ENCODE assay signal across 26 cellular contexts in the genomic region with DNA sequence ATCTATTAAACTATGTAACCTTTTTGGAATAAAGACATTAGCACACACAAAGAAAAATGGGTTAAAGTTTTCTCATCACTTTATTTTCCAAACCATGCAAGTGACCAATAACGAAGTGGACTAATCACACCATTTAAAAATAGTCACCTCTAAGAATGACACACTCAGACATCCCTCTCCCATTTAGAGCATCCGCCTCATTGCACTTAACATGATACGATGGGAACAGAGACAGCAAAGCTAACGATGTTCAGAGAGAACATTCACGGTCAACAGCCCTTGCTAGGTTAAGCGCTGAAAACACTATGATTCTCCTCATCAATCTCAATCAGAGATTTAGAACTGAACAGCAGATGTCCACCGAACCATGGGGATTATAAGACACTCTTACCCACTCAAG. TPM values are rescaled to one million over a fixed set of nuclear protein-coding genes. Genes with fewer than 3 reads are reported as not detected.
A peak's percentile ranks its signal among the peaks of the same experiment; 100 is the strongest.
DNase-seq lines count a peak whose midpoint lies in the region; ATAC-seq and TF ChIP-seq lines count a peak whose summit lies in the region.
"Had no signal": no experiment of that assay in that cellular context is flagged by ENCODE, and none has a peak within 500 bp of the region (broad histone marks: within the 10 kb centered on the region; RNA-seq: fewer than 3 reads in every experiment).

No MANE protein-coding gene starts in this region.

- no peaks in the 10 kb centered on the region for H3K9me3 Mint-ChIP-seq in stimulated activated memory B cell treated with anti-CD40 and anti-IgM and Interleukin-4, amounts not matched to agents 10 μg/mL and 1 μg/mL and 100 μg/mL, for 72 hours
- H3K9me3 Mint-ChIP-seq: activated B cell treated with CpG ODN at 0.5 μM for 24 hours, GM23338, immature natural killer cell had no signal

- H3K27ac ChIP-seq in SK-N-SH (ENCODE audit: low read depth in 2 of 2, low read length in 1 of 2): peak overlapping the region in 1 of 2 experiments; percentile 61; a peak in 2 of 4 replicates
- H3K27ac ChIP-seq in Karpas-422 (ENCODE audit: low read length): no peak overlapping the region
- H3K27ac ChIP-seq: A549, left ventricle myocardium inferior had no signal

- H4K20me1 ChIP-seq in SK-N-SH (ENCODE audit: insufficient read depth) (peaks cover 20% of the 10 kb centered on the region; the same call in 1 of the 2 replicates), Karpas-422 (ENCODE audit: insufficient read depth, low read depth, low read length) (peaks cover 51% of the 10 kb centered on the region)

- H3F3A ChIP-seq in SK-N-SH (replicated peaks; ENCODE audit: insufficient read depth): peaks cover 10% of the 10 kb centered on the region

- no peaks in the 10 kb centered on the region for H3K27me3 Mint-ChIP-seq in stimulated activated memory B cell treated with anti-CD40 and anti-IgM and Interleukin-4, amounts not matched to agents 10 μg/mL and 1 μg/mL and 100 μg/mL, for 72 hours
- H3K27me3 Mint-ChIP-seq: activated B cell treated with CpG ODN at 0.5 μM for 24 hours; activated CD8-positive, alpha-beta memory T cell treated with anti-CD3 and anti-CD28 coated beads, Interleukin-2, amount 10 ng/mL, durations not matched to agents 7 days and 5 days had no signal

- H3K36me3 Mint-ChIP-seq in stimulated activated memory B cell treated with anti-CD40 and anti-IgM and Interleukin-4, amounts not matched to agents 10 μg/mL and 1 μg/mL and 100 μg/mL, for 72 hours: peaks cover 48% of the 10 kb centered on the region

- H3K9ac ChIP-seq in SK-N-SH (no peak overlapping the region), Karpas-422 (ENCODE audit: low read length) (no peak overlapping the region)

- H3K9me3 ChIP-seq in SK-N-SH: no peaks in the 10 kb centered on the region
- no peaks in the 10 kb centered on the region for H3K9me3 ChIP-seq in Karpas-422 (ENCODE audit: low read length)
- H3K9me3 ChIP-seq: A549, Caco-2, left ventricle myocardium inferior had no signal

- no peak overlapping the region for H3K4me3 Mint-ChIP-seq in stimulated activated memory B cell treated with anti-CD40 and anti-IgM and Interleukin-4, amounts not matched to agents 10 μg/mL and 1 μg/mL and 100 μg/mL, for 72 hours
- H3K4me3 Mint-ChIP-seq: activated CD8-positive, alpha-beta memory T cell treated with anti-CD3 and anti-CD28 coated beads, Interleukin-2, amount 10 ng/mL, durations not matched to agents 7 days and 5 days; GM23338; immature natural killer cell had no signal

- WGBS in SK-N-SH (ENCODE audit: low lambda C conversion rate): 93% methylated on average over 7 of the region's 7 CpGs

- H3K4me2 ChIP-seq in SK-N-SH (0 out of 2 replicates have a peak overlapping the region, but pooled peaks have one; percentile 62), Karpas-422 (ENCODE audit: low read depth, low read length, poor library complexity, severe bottlenecking) (peak overlapping the region; percentile 66)
- H3K4me2 ChIP-seq: A549, GM23338 had no signal

- CTCF ChIA-PET in SK-N-SH (lab: Yijun Ruan, JAX): interaction anchor here (1.3 to 12.9 kb wide), 3 partner anchors 20 to 262 kb away, joined by 3 to 143 read pairs (median 23); no protein-coding TSS in a partner anchor

- H3K27me3 ChIP-seq in SK-N-SH (ENCODE audit: insufficient read depth) (no peaks in the 10 kb centered on the region), Karpas-422 (ENCODE audit: low read length) (no peaks in the 10 kb centered on the region)

- peaks cover 84% of the 10 kb centered on the region for H3K4me1 Mint-ChIP-seq in stimulated activated memory B cell treated with anti-CD40 and anti-IgM and Interleukin-4, amounts not matched to agents 10 μg/mL and 1 μg/mL and 100 μg/mL, for 72 hours

- TF ChIP-seq RAD21 in SK-N-SH (IDR thresholded peaks at IDR 0.05; ENCODE audit: low read length): no peak

- H3K4me3 ChIP-seq in SK-N-SH (ENCODE audit: low read depth in 2 of 2, low read length in 1 of 2): no peak overlapping the region
- no peak overlapping the region for H3K4me3 ChIP-seq in Karpas-422 (ENCODE audit: low read length)
- H3K4me3 ChIP-seq: A549, GM23338, left ventricle myocardium inferior had no signal

- DNase-seq in SK-N-SH: no peak
- no peak for DNase-seq in Karpas-422
- DNase-seq in cerebellar cortex (ENCODE audit: low spot score): peak; percentile 42
- DNase-seq in T-helper 9 cell: no peak
- DNase-seq: activated B cell treated with CpG ODN at 0.5 μM for 24 hours; activated CD8-positive, alpha-beta memory T cell treated with anti-CD3 and anti-CD28 coated beads, Interleukin-2, amount 10 ng/mL, durations not matched to agents 7 days and 5 days; activated naive CD4-positive, alpha-beta T cell; activated T-cell treated with anti-CD3 and anti-CD28 coated beads, Interleukin-2, amount 50 U/mL, for 48 hours; amniotic stem cell; Caco-2; DMS79; hypothalamus; immature natural killer cell; left ventricle myocardium inferior; NCI-H1048; NCI-H187; NCI-H774; PC-3; stimulated activated CD4-positive, alpha-beta T cell treated with anti-CD3 and anti-CD28 coated beads, Interleukin-2, amount 100 ng/mL, for 24 hours; trophoblast cell had no signal

- no peak for TF ChIP-seq EP300 in SK-N-SH (IDR thresholded peaks at IDR 0.05; ENCODE audit: borderline replicate concordance in 1 of 2, low read depth in 1 of 2, low read length in 1 of 2)

- POLR2A ChIA-PET in SK-N-SH (lab: Yijun Ruan, JAX): no interaction called here

- peaks cover 9 to 28% of the 10 kb centered on the region in 2 experiments for H3K36me3 ChIP-seq in SK-N-SH (replicated peaks in 1 of 2; ENCODE audit: control insufficient read depth in 1 of 2, insufficient read depth in 2 of 2, low read length in 1 of 2)
- H3K36me3 ChIP-seq in Karpas-422 (ENCODE audit: insufficient read depth, low read length): peaks cover 24% of the 10 kb centered on the region

- H3K27ac Mint-ChIP-seq in stimulated activated memory B cell treated with anti-CD40 and anti-IgM and Interleukin-4, amounts not matched to agents 10 μg/mL and 1 μg/mL and 100 μg/mL, for 72 hours: peak overlapping the region; percentile 12
- H3K27ac Mint-ChIP-seq: activated CD8-positive, alpha-beta memory T cell treated with anti-CD3 and anti-CD28 coated beads, Interleukin-2, amount 10 ng/mL, durations not matched to agents 7 days and 5 days; GM23338 had no signal

- H3K4me1 ChIP-seq in SK-N-SH (ENCODE audit: control insufficient read depth in 1 of 2, insufficient read depth in 2 of 2, low read depth in 1 of 2, low read length in 1 of 2) (peaks cover 20 to 22% of the 10 kb centered on the region in 2 experiments), Karpas-422 (ENCODE audit: low read length) (peaks cover 89% of the 10 kb centered on the region)
- H3K4me1 ChIP-seq: Caco-2 had no signal

- H3K9me2 ChIP-seq in SK-N-SH (no peaks in the 10 kb centered on the region), Karpas-422 (replicated peaks; ENCODE audit: insufficient read depth, low read length) (no peaks in the 10 kb centered on the region)

- H3K79me2 ChIP-seq in SK-N-SH (ENCODE audit: insufficient read depth) (peaks cover 57% of the 10 kb centered on the region), Karpas-422 (ENCODE audit: low read length) (peaks cover 26% of the 10 kb centered on the region; the same call in 1 of the 2 replicates)

- ATAC-seq in SK-N-SH treated with all-trans-retinoic acid at 6 μM for 48 hours: no peak
- no peak for ATAC-seq in stimulated activated memory B cell treated with anti-CD40 and anti-IgM and Interleukin-4, amounts not matched to agents 10 μg/mL and 1 μg/mL and 100 μg/mL, for 72 hours
- no peak for ATAC-seq in GM19351 (IDR thresholded peaks at IDR 0.05; ENCODE audit: unreplicated experiment)
- no peak for ATAC-seq in esophagus mucosa
- ATAC-seq: A549; activated CD8-positive, alpha-beta memory T cell treated with anti-CD3 and anti-CD28 coated beads, Interleukin-2, amount 10 ng/mL, durations not matched to agents 7 days and 5 days; GM23338 had no signal

- TF ChIP-seq CTCF in SK-N-SH (IDR thresholded peaks at IDR 0.05): no peak

- H2AFZ ChIP-seq in SK-N-SH (ENCODE audit: low read depth): no peak overlapping the region
- H2AFZ ChIP-seq in Karpas-422 (ENCODE audit: low read length): no peak overlapping the region
- H2AFZ ChIP-seq: GM23338 had no signal

TF ChIP-seq in SK-N-SH, 30 proteins besides CTCF, POLR2A, EP300 and RAD21 (continues in another document):
- TF ChIP-seq, protein P1, sequence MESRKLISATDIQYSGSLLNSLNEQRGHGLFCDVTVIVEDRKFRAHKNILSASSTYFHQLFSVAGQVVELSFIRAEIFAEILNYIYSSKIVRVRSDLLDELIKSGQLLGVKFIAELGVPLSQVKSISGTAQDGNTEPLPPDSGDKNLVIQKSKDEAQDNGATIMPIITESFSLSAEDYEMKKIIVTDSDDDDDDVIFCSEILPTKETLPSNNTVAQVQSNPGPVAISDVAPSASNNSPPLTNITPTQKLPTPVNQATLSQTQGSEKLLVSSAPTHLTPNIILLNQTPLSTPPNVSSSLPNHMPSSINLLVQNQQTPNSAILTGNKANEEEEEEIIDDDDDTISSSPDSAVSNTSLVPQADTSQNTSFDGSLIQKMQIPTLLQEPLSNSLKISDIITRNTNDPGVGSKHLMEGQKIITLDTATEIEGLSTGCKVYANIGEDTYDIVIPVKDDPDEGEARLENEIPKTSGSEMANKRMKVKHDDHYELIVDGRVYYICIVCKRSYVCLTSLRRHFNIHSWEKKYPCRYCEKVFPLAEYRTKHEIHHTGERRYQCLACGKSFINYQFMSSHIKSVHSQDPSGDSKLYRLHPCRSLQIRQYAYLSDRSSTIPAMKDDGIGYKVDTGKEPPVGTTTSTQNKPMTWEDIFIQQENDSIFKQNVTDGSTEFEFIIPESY (IDR thresholded peaks at IDR 0.05; ENCODE audit: borderline replicate concordance, low read depth): no peak

TF ChIP-seq in SK-N-SH treated with all-trans-retinoic acid at 6 μM for 48 hours, 23 proteins besides CTCF, POLR2A, EP300 and RAD21 (continues in another document):
- TF ChIP-seq, protein P2, sequence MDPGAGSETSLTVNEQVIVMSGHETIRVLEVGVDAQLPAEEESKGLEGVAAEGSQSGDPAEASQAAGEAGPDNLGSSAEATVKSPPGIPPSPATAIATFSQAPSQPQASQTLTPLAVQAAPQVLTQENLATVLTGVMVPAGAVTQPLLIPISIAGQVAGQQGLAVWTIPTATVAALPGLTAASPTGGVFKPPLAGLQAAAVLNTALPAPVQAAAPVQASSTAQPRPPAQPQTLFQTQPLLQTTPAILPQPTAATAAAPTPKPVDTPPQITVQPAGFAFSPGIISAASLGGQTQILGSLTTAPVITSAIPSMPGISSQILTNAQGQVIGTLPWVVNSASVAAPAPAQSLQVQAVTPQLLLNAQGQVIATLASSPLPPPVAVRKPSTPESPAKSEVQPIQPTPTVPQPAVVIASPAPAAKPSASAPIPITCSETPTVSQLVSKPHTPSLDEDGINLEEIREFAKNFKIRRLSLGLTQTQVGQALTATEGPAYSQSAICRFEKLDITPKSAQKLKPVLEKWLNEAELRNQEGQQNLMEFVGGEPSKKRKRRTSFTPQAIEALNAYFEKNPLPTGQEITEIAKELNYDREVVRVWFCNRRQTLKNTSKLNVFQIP (CRISPR knock-in tag; IDR thresholded peaks at IDR 0.05; ENCODE audit: borderline replicate concordance, low read depth): no peak
- TF ChIP-seq RARB (CRISPR knock-in tag; IDR thresholded peaks at IDR 0.05): no peak
- no peak for TF ChIP-seq CSDC2 (CRISPR knock-in tag; IDR thresholded peaks at IDR 0.05)

RNA-seq across cellular contexts. Expression of a gene that starts 35.8 kb away (rescaled TPM):
- polyA plus RNA-seq in SK-N-SH (2012; rRNA removed): 10.0 and 11.8 TPM in 2 replicates
- polyA plus RNA-seq in SK-N-SH (2012; cell fraction: cytosol; rRNA removed): 13.9 and 15.0 TPM in 2 replicates
- 7.3 and 12.6 TPM in 2 replicates for polyA plus RNA-seq in SK-N-SH (2012; cell fraction: nucleus; rRNA removed)
- 59.4 and 85.6 TPM in 2 replicates for total RNA-seq in Karpas-422 (2014; rRNA removed; shearing (Covaris generic); ENCODE audit: low replicate concordance)
- total RNA-seq in esophagus mucosa: 31.9 TPM
